ENCODE assay signal across 24 cellular contexts in the genomic region with DNA sequence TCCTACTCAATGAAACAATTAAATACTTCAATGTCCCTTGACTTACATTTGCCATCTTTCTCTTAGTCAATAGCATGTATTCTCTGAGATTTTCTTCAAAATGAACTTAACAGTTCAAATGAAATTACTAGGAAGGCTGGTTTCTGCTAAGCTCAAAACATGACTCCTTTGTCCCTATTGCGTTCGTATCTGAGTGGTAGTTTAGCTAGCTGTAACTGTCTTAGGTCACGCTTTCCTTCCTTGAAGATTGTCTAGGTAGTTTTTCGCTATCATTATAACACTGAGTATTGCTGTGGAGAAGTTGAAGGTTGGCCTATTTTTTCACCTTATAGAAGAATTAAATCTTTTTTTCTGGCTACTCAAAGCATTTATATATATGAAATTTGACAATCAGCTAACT.
"Had no signal": no experiment of that assay in that cellular context is flagged by ENCODE, and none has a peak within 500 bp of the region (broad histone marks: within the 10 kb centered on the region; RNA-seq: fewer than 3 reads in every experiment).

No MANE protein-coding gene starts in this region.

- H3K4me2 ChIP-seq: smooth muscle cell had no signal

- H3K4me3 Mint-ChIP-seq: activated CD4-positive, alpha-beta T cell treated with anti-CD3 and anti-CD28 coated beads, Interleukin-2, amount 10 ng/mL, durations not matched to agents 7 days and 5 days; activated CD8-positive, alpha-beta memory T cell treated with anti-CD3 and anti-CD28 coated beads, Interleukin-2, amount 10 ng/mL, durations not matched to agents 7 days and 5 days; activated CD8-positive, alpha-beta T cell treated with anti-CD3 and anti-CD28 coated beads for 36 hours; activated naive CD8-positive, alpha-beta T cell; mesothelial cell of epicardium; natural killer cell; stimulated activated naive B cell treated with anti-CD40 and anti-IgM and Interleukin-4, amounts not matched to agents 10 μg/mL and 1 μg/mL and 100 μg/mL, for 72 hours had no signal

- H3K36me3 Mint-ChIP-seq: activated CD8-positive, alpha-beta memory T cell treated with anti-CD3 and anti-CD28 coated beads, Interleukin-2, amount 10 ng/mL, durations not matched to agents 7 days and 5 days; activated naive CD8-positive, alpha-beta T cell; mesothelial cell of epicardium; natural killer cell; stimulated activated naive B cell treated with anti-CD40 and anti-IgM and Interleukin-4, amounts not matched to agents 10 μg/mL and 1 μg/mL and 100 μg/mL, for 72 hours had no signal

- DNase-seq: activated CD4-positive, alpha-beta T cell treated with anti-CD3 and anti-CD28 coated beads, Interleukin-2, amount 10 ng/mL, durations not matched to agents 7 days and 5 days; activated CD4-positive, CD25-positive, alpha-beta regulatory T cell treated with anti-CD3 and anti-CD28 coated beads, Interleukin-2, amount 50 U/mL, for 72 hours; activated CD8-positive, alpha-beta memory T cell treated with anti-CD3 and anti-CD28 coated beads, Interleukin-2, amount 10 ng/mL, durations not matched to agents 7 days and 5 days; activated CD8-positive, alpha-beta T cell treated with anti-CD3 and anti-CD28 coated beads for 36 hours; activated T-cell treated with anti-CD3 and anti-CD28 coated beads for 4 hours; adrenal gland; central memory CD4-positive, alpha-beta T cell; gastrocnemius medialis; hypothalamus; left ventricle myocardium inferior; natural killer cell; retina; sigmoid colon; stimulated activated CD4-positive, alpha-beta T cell treated with anti-CD3 and anti-CD28 coated beads, Interleukin-2, amount 100 ng/mL, for 48 hours; stimulated activated CD8-positive, alpha-beta memory T cell treated with anti-CD3 and anti-CD28 coated beads, Interleukin-4, amount 100 ng/mL, for 48 hours; stimulated activated naive B cell treated with anti-CD40 and anti-IgM and Interleukin-4, amounts not matched to agents 10 μg/mL and 1 μg/mL and 100 μg/mL, for 72 hours; transverse colon had no signal

- H3K27ac ChIP-seq: adrenal gland, esophagus muscularis mucosa, gastrocnemius medialis, left ventricle myocardium inferior, sigmoid colon, transverse colon had no signal

- H3K4me1 ChIP-seq: adrenal gland, esophagus muscularis mucosa, gastrocnemius medialis, left ventricle myocardium inferior, sigmoid colon, transverse colon had no signal

- H3K36me3 ChIP-seq: adrenal gland, esophagus muscularis mucosa, gastrocnemius medialis, left ventricle myocardium inferior, sigmoid colon, transverse colon had no signal

- H3K27ac Mint-ChIP-seq: activated CD4-positive, alpha-beta T cell treated with anti-CD3 and anti-CD28 coated beads, Interleukin-2, amount 10 ng/mL, durations not matched to agents 7 days and 5 days; activated CD8-positive, alpha-beta memory T cell treated with anti-CD3 and anti-CD28 coated beads, Interleukin-2, amount 10 ng/mL, durations not matched to agents 7 days and 5 days; activated CD8-positive, alpha-beta T cell treated with anti-CD3 and anti-CD28 coated beads for 36 hours; activated naive CD8-positive, alpha-beta T cell; mesothelial cell of epicardium; natural killer cell; progenitor cell of endocrine pancreas; stimulated activated naive B cell treated with anti-CD40 and anti-IgM and Interleukin-4, amounts not matched to agents 10 μg/mL and 1 μg/mL and 100 μg/mL, for 72 hours had no signal

- H3K4me3 ChIP-seq: adrenal gland, esophagus muscularis mucosa, gastrocnemius medialis, left ventricle myocardium inferior, sigmoid colon, smooth muscle cell, transverse colon had no signal

- H3K27me3 Mint-ChIP-seq: activated CD4-positive, alpha-beta T cell treated with anti-CD3 and anti-CD28 coated beads, Interleukin-2, amount 10 ng/mL, durations not matched to agents 7 days and 5 days; activated CD8-positive, alpha-beta memory T cell treated with anti-CD3 and anti-CD28 coated beads, Interleukin-2, amount 10 ng/mL, durations not matched to agents 7 days and 5 days; activated CD8-positive, alpha-beta T cell treated with anti-CD3 and anti-CD28 coated beads for 36 hours; activated naive CD8-positive, alpha-beta T cell; progenitor cell of endocrine pancreas; stimulated activated naive B cell treated with anti-CD40 and anti-IgM and Interleukin-4, amounts not matched to agents 10 μg/mL and 1 μg/mL and 100 μg/mL, for 72 hours had no signal

- FAIRE-seq: astrocyte, urothelium cell line had no signal

- H3K27me3 ChIP-seq: adrenal gland, esophagus muscularis mucosa, gastrocnemius medialis, sigmoid colon, transverse colon had no signal

- H3K9me3 Mint-ChIP-seq: mesothelial cell of epicardium had no signal

- H3K4me1 Mint-ChIP-seq: activated CD4-positive, alpha-beta T cell treated with anti-CD3 and anti-CD28 coated beads, Interleukin-2, amount 10 ng/mL, durations not matched to agents 7 days and 5 days; activated CD8-positive, alpha-beta memory T cell treated with anti-CD3 and anti-CD28 coated beads, Interleukin-2, amount 10 ng/mL, durations not matched to agents 7 days and 5 days; mesothelial cell of epicardium; natural killer cell; stimulated activated naive B cell treated with anti-CD40 and anti-IgM and Interleukin-4, amounts not matched to agents 10 μg/mL and 1 μg/mL and 100 μg/mL, for 72 hours had no signal

- ATAC-seq: activated CD8-positive, alpha-beta memory T cell treated with anti-CD3 and anti-CD28 coated beads, Interleukin-2, amount 10 ng/mL, durations not matched to agents 7 days and 5 days; activated CD8-positive, alpha-beta T cell treated with anti-CD3 and anti-CD28 coated beads for 36 hours; gastrocnemius medialis; natural killer cell; stimulated activated naive B cell treated with anti-CD40 and anti-IgM and Interleukin-4, amounts not matched to agents 10 μg/mL and 1 μg/mL and 100 μg/mL, for 72 hours had no signal

- H3K9me3 ChIP-seq: adrenal gland, esophagus muscularis mucosa, gastrocnemius medialis, sigmoid colon, transverse colon had no signal
